In the genomic region with DNA sequence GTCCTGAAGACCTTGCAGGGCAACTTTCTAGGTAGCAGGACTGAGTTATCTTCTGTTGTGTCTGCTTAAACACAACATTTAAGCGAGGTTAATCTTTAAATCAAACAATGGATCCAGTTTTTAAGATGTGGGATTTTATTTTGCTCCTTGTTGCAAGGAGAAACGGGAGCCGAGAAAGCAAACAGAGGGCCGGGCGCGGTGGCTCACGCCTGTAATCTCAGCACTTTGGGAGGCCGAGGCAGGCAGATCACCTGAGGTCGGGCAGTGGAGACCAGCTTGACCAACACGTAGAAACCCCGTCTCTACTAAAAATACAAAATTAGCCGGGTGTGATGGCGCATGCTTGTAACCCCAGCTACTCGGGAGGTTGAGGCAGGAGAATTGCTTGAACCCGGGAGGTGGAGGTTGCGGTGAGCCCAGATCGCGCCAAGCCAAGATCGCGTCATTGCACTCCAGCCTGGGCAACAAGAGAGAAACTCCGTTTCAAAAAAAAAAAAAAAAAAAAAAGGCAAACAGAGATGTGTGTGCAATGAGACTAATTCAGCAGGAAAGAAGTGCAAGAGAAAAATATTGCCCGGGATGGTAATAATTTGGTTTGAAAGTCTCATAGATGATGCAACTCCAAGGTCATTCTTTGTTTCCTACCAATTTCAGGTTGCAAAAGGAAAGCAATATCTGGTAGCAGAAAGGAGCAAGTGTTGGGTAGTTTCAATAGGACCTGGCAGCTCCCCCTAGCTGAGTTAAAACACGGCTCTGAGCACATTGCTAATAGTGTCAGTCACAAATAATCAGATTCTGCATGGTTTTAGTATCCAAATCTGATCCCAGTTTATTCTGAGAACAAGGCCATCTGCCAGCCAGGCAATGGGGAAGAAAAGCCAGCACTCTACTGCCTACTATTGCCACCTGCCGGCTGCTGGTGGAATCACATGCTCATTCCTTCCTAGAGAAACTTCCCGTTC, we compare ENCODE assay signal across 8 cellular contexts.
DNase-seq lines count a peak whose midpoint lies in the region; ATAC-seq, FAIRE-seq and TF ChIP-seq lines count a peak whose summit lies in the region.

No MANE protein-coding gene starts in this region.

- TF ChIP-seq CTCF in GM12801 (IDR thresholded peaks at IDR 0.05; ENCODE audit: extremely low read depth, insufficient read length) (peak; percentile 88), WERI-Rb-1 (IDR thresholded peaks at IDR 0.05; ENCODE audit: low read depth, low read length) (peak; percentile 86), keratinocyte (optimal IDR thresholded peaks at IDR 0.05 in 1 of 3, IDR thresholded peaks at IDR 0.05 in 1 of 3, conservative IDR thresholded peaks at IDR 0.05 in 1 of 3; ENCODE audit: extremely low read depth in 1 of 3, insufficient read depth in 2 of 3, low read length in 3 of 3) (peak; percentile 85 to 88 (median 87))

- no peaks in the 10 kb centered on the region for H3K36me3 ChIP-seq in WERI-Rb-1
- no peaks in the 10 kb centered on the region for H3K36me3 ChIP-seq in keratinocyte (ENCODE audit: control insufficient read depth in 2 of 2, extremely low read depth in 1 of 2, insufficient read depth in 2 of 2, low read length in 2 of 2)

- H3K9me3 ChIP-seq in WERI-Rb-1 (ENCODE audit: severe bottlenecking) (no peaks in the 10 kb centered on the region), keratinocyte (ENCODE audit: control insufficient read depth, low read depth, low read length) (no peaks in the 10 kb centered on the region)

- no peaks in the 10 kb centered on the region for H3K4me1 ChIP-seq in keratinocyte (ENCODE audit: control insufficient read depth, extremely low read depth, insufficient read depth, low read length)

- H3K9ac ChIP-seq in keratinocyte (ENCODE audit: control insufficient read depth, extremely low read depth, insufficient read depth, low read length): no peak overlapping the region

- H3K79me2 ChIP-seq in keratinocyte (ENCODE audit: control insufficient read depth, insufficient read depth, low read length): no peaks in the 10 kb centered on the region

- H4K20me1 ChIP-seq in keratinocyte (ENCODE audit: control insufficient read depth, extremely low read depth, insufficient read depth, low read length): no peaks in the 10 kb centered on the region

- H2AFZ ChIP-seq in keratinocyte (ENCODE audit: control insufficient read depth, low read length): no peak overlapping the region

- dilution Hi-C loops in keratinocyte (cut with MboI; ENCODE audit: extremely low pct_ligation_motif_present, low sequenced_read_pairs): loop anchor here (25.0 kb wide), 1 partner anchor 181 kb away; no protein-coding TSS in a partner anchor

- peak overlapping the region; percentile 3 for H3K4me2 ChIP-seq in keratinocyte (ENCODE audit: control insufficient read depth, extremely low read depth, insufficient read depth, low read depth, low read length)

- peak; percentile 89 for FAIRE-seq in keratinocyte (lab: Jason Lieb, UNC)

- no peak for TF ChIP-seq POLR2A in GM18505 (IDR thresholded peaks at IDR 0.05; ENCODE audit: borderline replicate concordance, extremely low read depth, insufficient read depth, insufficient read length)

- peak; percentile 83 for DNase-seq in NCI-H2171 (lab: John Stamatoyannopoulos, UW)
- peak; percentile 83 for DNase-seq in WERI-Rb-1
- peak in 60 of 61 donors; percentile 5 to 94 (median 68) for DNase-seq in caudate nucleus (lab: John Stamatoyannopoulos, UW)
- peak; percentile 41 for DNase-seq in keratinocyte (ENCODE audit: low read depth, low spot score)
- peak; percentile 40 to 61 for DNase-seq in stimulated activated CD4-positive, alpha-beta T cell treated with anti-CD3 and anti-CD28 coated beads, Interleukin-15, amount 100 ng/mL, for 48 hours (ENCODE audit: low read depth in 2 of 2)

- no peaks in the 10 kb centered on the region for H3K27me3 ChIP-seq in WERI-Rb-1 (ENCODE audit: insufficient read depth, low read depth, severe bottlenecking)
- H3K27me3 ChIP-seq in keratinocyte (ENCODE audit: control insufficient read depth, extremely low read depth, insufficient read depth, low read length): no peaks in the 10 kb centered on the region

- H3K4me3 ChIP-seq in WERI-Rb-1 (ENCODE audit: low read depth, low read length) (no peak overlapping the region), keratinocyte (ENCODE audit: control insufficient read depth in 2 of 3, extremely low read depth in 1 of 3, insufficient read depth in 2 of 3, low read depth in 1 of 3, low read length in 3 of 3) (no peak overlapping the region)

- H3K27ac ChIP-seq in WERI-Rb-1 (no peak overlapping the region), caudate nucleus (ENCODE audit: low read depth, low read length) (peak overlapping the region; percentile 69), keratinocyte (ENCODE audit: control insufficient read depth, insufficient read depth, low read length) (no peak overlapping the region)

- H3K9me1 ChIP-seq in keratinocyte (ENCODE audit: control insufficient read depth, extremely low read depth, insufficient read depth, low read length): no peaks in the 10 kb centered on the region

- ATAC-seq in HG02885 (IDR thresholded peaks at IDR 0.05; ENCODE audit: poor library complexity, unreplicated experiment): peak; percentile 81
- ATAC-seq in GM18505 (IDR thresholded peaks at IDR 0.05; ENCODE audit: unreplicated experiment): no peak
